ENCODE assay signal across 9 cellular contexts in genomic region chr2:166405569-166405926, GRCh38.
"Had no signal": no experiment of that assay in that cellular context is flagged by ENCODE, and none has a peak within 500 bp of the region (broad histone marks: within the 10 kb centered on the region; RNA-seq: fewer than 3 reads in every experiment).

No MANE protein-coding gene starts in this region.

- ATAC-seq: HCT116, K562 had no signal

- FAIRE-seq: HTR-8/SVneo, K562 had no signal

- H3K36me3 ChIP-seq: HAP-1 had no signal

- H3K9me3 ChIP-seq: HAP-1 had no signal

- H3K4me3 ChIP-seq: GM23248, HAP-1, K562 had no signal

- DNase-seq: GM23248, GOT3, H7, HFFc6, KG1 had no signal

- H3K27ac ChIP-seq: GM23248 had no signal
